ENCODE assay signal across 8 cellular contexts in genomic region chr1:221203224-221204054, GRCh38.
DNase-seq lines count a peak whose midpoint lies in the region; ATAC-seq, FAIRE-seq and TF ChIP-seq lines count a peak whose summit lies in the region.

No MANE protein-coding gene starts in this region.

- no peaks in the 10 kb centered on the region; a peak in 1 of 22 replicates for H3K36me3 ChIP-seq in BLaER1 treated with 17β-estradiol and CSF1 and Interleukin-3, amounts not matched to agents 10 nM and 100 nM
- H3K36me3 ChIP-seq in osteoblast (ENCODE audit: insufficient read depth, low read length) (no peaks in the 10 kb centered on the region), thoracic aorta (no peaks in the 10 kb centered on the region)

- DNase-seq in GM19238 (ENCODE audit: insufficient read length, low spot score) (peak; percentile 26), HS-5 (ENCODE audit: low read depth) (peak; percentile 31), RCC 7860 (ENCODE audit: low spot score) (peak; percentile 62), germinal center (ENCODE audit: low spot score) (peak; percentile 66), osteoblast (ENCODE audit: insufficient read length, low spot score, missing footprints) (peak; percentile 58), thoracic aorta (ENCODE audit: low spot score) (peak; percentile 27)
- peak; percentile 46 for DNase-seq in activated T-helper 2 cell treated with anti-CD3 and anti-CD28 coated beads, Interferon-gamma antibody, Interleukin-2, Interleukin-4, amounts not matched to agents 10 μg/mL and 5 μg/mL and 100 μg/mL, durations not matched to agents 14 hours and 24 hours and 36 hours (ENCODE audit: low spot score)

- H2AFZ ChIP-seq in osteoblast (ENCODE audit: low read length), result no peak overlapping the region

- H3K4me2 ChIP-seq in BLaER1 treated with 17β-estradiol and CSF1 and Interleukin-3, amounts not matched to agents 10 nM and 100 nM, result peak overlapping the region in 2 of 11 experiments; percentile 37 to 51; a peak in 3 of 22 replicates
- no peak overlapping the region for H3K4me2 ChIP-seq in osteoblast (ENCODE audit: insufficient read depth, low read length)

- no peak for ATAC-seq in thoracic aorta (ENCODE audit: insufficient number of reproducible peaks, low FRiP score, low read depth)

- peaks cover under 1 to 26% (median 3%) of the 10 kb centered on the region in 11 experiments; a peak in 15 of 22 replicates for H3K9me3 ChIP-seq in BLaER1 treated with 17β-estradiol and CSF1 and Interleukin-3, amounts not matched to agents 10 nM and 100 nM (replicated peaks in 1 of 11)
- H3K9me3 ChIP-seq in osteoblast (ENCODE audit: low read depth, low read length), result no peaks in the 10 kb centered on the region
- no peaks in the 10 kb centered on the region for H3K9me3 ChIP-seq in thoracic aorta

- H3K27me3 Mint-ChIP-seq in activated T-helper 2 cell treated with anti-CD3 and anti-CD28 coated beads, Interferon-gamma antibody, Interleukin-2, Interleukin-4, amounts not matched to agents 10 μg/mL and 5 μg/mL and 100 μg/mL, durations not matched to agents 14 hours and 24 hours and 36 hours (ENCODE audit: low read depth), result no peaks in the 10 kb centered on the region

- H3K27ac Mint-ChIP-seq in activated T-helper 2 cell treated with anti-CD3 and anti-CD28 coated beads, Interferon-gamma antibody, Interleukin-2, Interleukin-4, amounts not matched to agents 10 μg/mL and 5 μg/mL and 100 μg/mL, durations not matched to agents 14 hours and 24 hours and 36 hours, result no peak overlapping the region

- H3K9ac ChIP-seq in BLaER1 treated with 17β-estradiol and CSF1 and Interleukin-3, amounts not matched to agents 10 nM and 100 nM, result peak overlapping the region in 3 of 11 experiments; percentile 19 to 30 (median 19); a peak in 2 of 22 replicates

- no peaks in the 10 kb centered on the region for H4K20me1 ChIP-seq in BLaER1 treated with 17β-estradiol and CSF1 and Interleukin-3, amounts not matched to agents 10 nM and 100 nM
- H4K20me1 ChIP-seq in osteoblast (ENCODE audit: insufficient read depth, low read length), result no peaks in the 10 kb centered on the region

- no peaks in the 10 kb centered on the region for H3K79me2 ChIP-seq in osteoblast (ENCODE audit: insufficient read depth, low read length)

- intact Hi-C loops in activated T-helper 2 cell treated with anti-CD3 and anti-CD28 coated beads, Interferon-gamma antibody, Interleukin-2, Interleukin-4, amounts not matched to agents 10 μg/mL and 5 μg/mL and 100 μg/mL, durations not matched to agents 14 hours and 24 hours and 36 hours (cut with micrococcal nuclease), result loop anchor here (1.0 to 5.0 kb wide), 5 partner anchors 234 to 393 kb away; partner anchors contain the start of gene HLX

- H3K4me3 Mint-ChIP-seq in activated T-helper 2 cell treated with anti-CD3 and anti-CD28 coated beads, Interferon-gamma antibody, Interleukin-2, Interleukin-4, amounts not matched to agents 10 μg/mL and 5 μg/mL and 100 μg/mL, durations not matched to agents 14 hours and 24 hours and 36 hours (ENCODE audit: low read depth), result no peak overlapping the region

- no peaks in the 10 kb centered on the region for H3K36me3 Mint-ChIP-seq in activated T-helper 2 cell treated with anti-CD3 and anti-CD28 coated beads, Interferon-gamma antibody, Interleukin-2, Interleukin-4, amounts not matched to agents 10 μg/mL and 5 μg/mL and 100 μg/mL, durations not matched to agents 14 hours and 24 hours and 36 hours (ENCODE audit: low read depth)

- H3K4me3 ChIP-seq in BLaER1 treated with 17β-estradiol and CSF1 and Interleukin-3, amounts not matched to agents 10 nM and 100 nM, result no peak overlapping the region
- H3K4me3 ChIP-seq in osteoblast (ENCODE audit: insufficient read depth, low read length) (no peak overlapping the region), thoracic aorta (no peak overlapping the region)

- H3K27me3 ChIP-seq in BLaER1 treated with 17β-estradiol and CSF1 and Interleukin-3, amounts not matched to agents 10 nM and 100 nM, result no peaks in the 10 kb centered on the region
- no peaks in the 10 kb centered on the region for H3K27me3 ChIP-seq in osteoblast (ENCODE audit: insufficient read depth, low read length)
- H3K27me3 ChIP-seq in thoracic aorta (replicated peaks; ENCODE audit: insufficient read depth), result no peaks in the 10 kb centered on the region

- TF ChIP-seq CTCF in osteoblast (IDR thresholded peaks at IDR 0.05; ENCODE audit: extremely low read depth, low read depth, low read length) (peak; percentile 82), thoracic aorta (IDR thresholded peaks at IDR 0.05) (peak; percentile 77)

- H3K4me1 Mint-ChIP-seq in activated T-helper 2 cell treated with anti-CD3 and anti-CD28 coated beads, Interferon-gamma antibody, Interleukin-2, Interleukin-4, amounts not matched to agents 10 μg/mL and 5 μg/mL and 100 μg/mL, durations not matched to agents 14 hours and 24 hours and 36 hours (ENCODE audit: low read depth), result peaks cover 16% of the 10 kb centered on the region

- peak overlapping the region in 7 of 11 experiments; percentile 4 to 50 (median 31); a peak in 9 of 22 replicates for H3K27ac ChIP-seq in BLaER1 treated with 17β-estradiol and CSF1 and Interleukin-3, amounts not matched to agents 10 nM and 100 nM
- H3K27ac ChIP-seq in osteoblast (ENCODE audit: low read depth, low read length) (no peak overlapping the region), thoracic aorta (no peak overlapping the region)

- FAIRE-seq in RCC 7860 (lab: Jason Lieb, UNC), result peak; percentile 65

- peaks cover 0 to 23% (median 0%) of the 10 kb centered on the region in 10 experiments; a peak in 8 of 20 replicates for H3K4me1 ChIP-seq in BLaER1 treated with 17β-estradiol and CSF1 and Interleukin-3, amounts not matched to agents 10 nM and 100 nM
- H3K4me1 ChIP-seq in osteoblast (ENCODE audit: insufficient read depth, low read length) (no peaks in the 10 kb centered on the region), thoracic aorta (ENCODE audit: control insufficient read depth in 1 of 2, low read depth in 2 of 2) (peaks cover 3 to 33% of the 10 kb centered on the region in 2 donors)

- peaks cover under 1% of the 10 kb centered on the region for H3K9me3 Mint-ChIP-seq in activated T-helper 2 cell treated with anti-CD3 and anti-CD28 coated beads, Interferon-gamma antibody, Interleukin-2, Interleukin-4, amounts not matched to agents 10 μg/mL and 5 μg/mL and 100 μg/mL, durations not matched to agents 14 hours and 24 hours and 36 hours

Comparison
In these comparisons a context has a peak if more than half of its experiments do, and no peak if none do; other contexts are left out.
1. H3K27ac ChIP-seq: peak in BLaER1 treated with 17β-estradiol and CSF1 and Interleukin-3, amounts not matched to agents 10 nM and 100 nM (7 of 11); none in osteoblast (single experiment) and thoracic aorta (0 of 2).
2. Peak in every context shown above with its lines, with median percentiles within 50 percentile points of each other: DNase-seq.